1 cellular context compared by ENCODE assay signal in the genomic region with DNA sequence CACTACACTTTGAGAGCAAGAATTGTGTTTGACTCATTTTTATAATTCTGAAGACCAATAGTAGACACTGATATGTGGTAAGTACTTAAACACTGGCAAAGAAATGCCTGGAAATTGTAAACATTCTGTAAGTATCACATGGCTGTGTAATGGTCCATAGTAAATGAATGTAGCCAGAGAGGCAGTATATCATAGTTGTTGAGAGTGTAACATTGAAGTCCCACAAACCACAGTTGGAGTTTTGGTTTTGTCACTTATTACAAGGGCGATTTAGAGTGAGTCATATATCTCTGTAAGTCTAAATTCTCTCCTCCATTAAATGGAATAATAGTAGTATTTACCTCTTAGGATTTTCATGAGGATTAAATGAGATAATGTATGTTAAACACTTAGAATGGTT.
TF ChIP-seq lines count a peak whose summit lies in the region.

No MANE protein-coding gene starts in this region.

TF ChIP-seq in SK-N-SH, 30 proteins besides CTCF, POLR2A, EP300 and RAD21 (continued from another document):
- TF ChIP-seq YY1 (IDR thresholded peaks at IDR 0.05; ENCODE audit: low read depth) (no peak), POLR2AphosphoS5 (IDR thresholded peaks at IDR 0.05; ENCODE audit: low read depth, low read length) (no peak), CHD2 (IDR thresholded peaks at IDR 0.05; ENCODE audit: low read length, partially characterized antibody) (no peak), NFIC (IDR thresholded peaks at IDR 0.05; ENCODE audit: borderline replicate concordance) (no peak), RXRA (IDR thresholded peaks at IDR 0.05; ENCODE audit: borderline replicate concordance, low read depth) (no peak), GATA2 (CRISPR knock-in tag; IDR thresholded peaks at IDR 0.05) (no peak)
- TF ChIP-seq, protein P1, sequence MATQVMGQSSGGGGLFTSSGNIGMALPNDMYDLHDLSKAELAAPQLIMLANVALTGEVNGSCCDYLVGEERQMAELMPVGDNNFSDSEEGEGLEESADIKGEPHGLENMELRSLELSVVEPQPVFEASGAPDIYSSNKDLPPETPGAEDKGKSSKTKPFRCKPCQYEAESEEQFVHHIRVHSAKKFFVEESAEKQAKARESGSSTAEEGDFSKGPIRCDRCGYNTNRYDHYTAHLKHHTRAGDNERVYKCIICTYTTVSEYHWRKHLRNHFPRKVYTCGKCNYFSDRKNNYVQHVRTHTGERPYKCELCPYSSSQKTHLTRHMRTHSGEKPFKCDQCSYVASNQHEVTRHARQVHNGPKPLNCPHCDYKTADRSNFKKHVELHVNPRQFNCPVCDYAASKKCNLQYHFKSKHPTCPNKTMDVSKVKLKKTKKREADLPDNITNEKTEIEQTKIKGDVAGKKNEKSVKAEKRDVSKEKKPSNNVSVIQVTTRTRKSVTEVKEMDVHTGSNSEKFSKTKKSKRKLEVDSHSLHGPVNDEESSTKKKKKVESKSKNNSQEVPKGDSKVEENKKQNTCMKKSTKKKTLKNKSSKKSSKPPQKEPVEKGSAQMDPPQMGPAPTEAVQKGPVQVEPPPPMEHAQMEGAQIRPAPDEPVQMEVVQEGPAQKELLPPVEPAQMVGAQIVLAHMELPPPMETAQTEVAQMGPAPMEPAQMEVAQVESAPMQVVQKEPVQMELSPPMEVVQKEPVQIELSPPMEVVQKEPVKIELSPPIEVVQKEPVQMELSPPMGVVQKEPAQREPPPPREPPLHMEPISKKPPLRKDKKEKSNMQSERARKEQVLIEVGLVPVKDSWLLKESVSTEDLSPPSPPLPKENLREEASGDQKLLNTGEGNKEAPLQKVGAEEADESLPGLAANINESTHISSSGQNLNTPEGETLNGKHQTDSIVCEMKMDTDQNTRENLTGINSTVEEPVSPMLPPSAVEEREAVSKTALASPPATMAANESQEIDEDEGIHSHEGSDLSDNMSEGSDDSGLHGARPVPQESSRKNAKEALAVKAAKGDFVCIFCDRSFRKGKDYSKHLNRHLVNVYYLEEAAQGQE (IDR thresholded peaks at IDR 0.05; ENCODE audit: low read depth, low read length), result no peak
